ENCODE assay signal across 27 cellular contexts in genomic region chr11:76392889-76393288, GRCh38.
"Had no signal": no experiment of that assay in that cellular context is flagged by ENCODE, and none has a peak within 500 bp of the region (broad histone marks: within the 10 kb centered on the region; RNA-seq: fewer than 3 reads in every experiment).

No MANE protein-coding gene starts in this region.

- H3K27me3 Mint-ChIP-seq: activated CD4-positive, alpha-beta memory T cell treated with anti-CD3 and anti-CD28 coated beads for 36 hours; activated naive CD8-positive, alpha-beta T cell treated with anti-CD3 and anti-CD28 coated beads, Interleukin-2, amount 50 U/mL, for 24 hours; activated T-cell treated with anti-CD3 and anti-CD28 coated beads, Interleukin-2, amount 50 U/mL, for 24 hours; activated T-helper 17 cell treated with anti-CD3 and anti-CD28 coated beads, Interleukin-2, amount 50 U/mL, for 72 hours; T-cell had no signal

- H3K36me3 Mint-ChIP-seq: activated CD4-positive, alpha-beta memory T cell treated with anti-CD3 and anti-CD28 coated beads for 36 hours had no signal

- H3K4me3 Mint-ChIP-seq: activated CD4-positive, alpha-beta memory T cell treated with anti-CD3 and anti-CD28 coated beads for 36 hours; activated CD4-positive, alpha-beta T cell treated with anti-CD3 and anti-CD28 coated beads, Interleukin-2, amount 10 ng/mL, durations not matched to agents 24 days and 14 days; activated naive CD8-positive, alpha-beta T cell treated with anti-CD3 and anti-CD28 coated beads, Interleukin-2, amount 50 U/mL, for 24 hours; activated T-cell treated with anti-CD3 and anti-CD28 coated beads, Interleukin-2, amount 50 U/mL, for 24 hours; activated T-helper 17 cell treated with anti-CD3 and anti-CD28 coated beads, Interleukin-2, amount 50 U/mL, for 72 hours; endodermal cell; nephron progenitor cell; T-cell; T-helper 2 cell treated with Interferon-gamma antibody and Interleukin-4, amounts not matched to agents 5 μg/mL and 100 μg/mL, for 36 hours had no signal

- H3K4me1 Mint-ChIP-seq: activated CD4-positive, alpha-beta T cell treated with anti-CD3 and anti-CD28 coated beads, Interleukin-2, amount 10 ng/mL, durations not matched to agents 24 days and 14 days; activated naive CD8-positive, alpha-beta T cell treated with anti-CD3 and anti-CD28 coated beads, Interleukin-2, amount 50 U/mL, for 24 hours; activated T-helper 17 cell treated with anti-CD3 and anti-CD28 coated beads, Interleukin-2, amount 50 U/mL, for 72 hours; endodermal cell had no signal

- DNase-seq: activated CD4-positive, alpha-beta memory T cell treated with anti-CD3 and anti-CD28 coated beads for 36 hours; activated CD4-positive, alpha-beta T cell treated with anti-CD3 and anti-CD28 coated beads, Interleukin-2, amount 10 ng/mL, durations not matched to agents 24 days and 14 days; activated CD8-positive, alpha-beta memory T cell treated with anti-CD3 and anti-CD28 coated beads, Interleukin-2, amount 50 U/mL, for 4 hours; activated gamma-delta T cell treated with Interleukin-2 at 50 U/mL for 16 hours; activated naive CD4-positive, alpha-beta T cell treated with anti-CD3 and anti-CD28 coated beads, Interleukin-2, amount 50 U/mL, for 16 hours; activated naive CD8-positive, alpha-beta T cell treated with anti-CD3 and anti-CD28 coated beads, Interleukin-2, amount 50 U/mL, for 24 hours; activated T-cell treated with anti-CD3 and anti-CD28 coated beads, Interleukin-2, amount 50 U/mL, for 24 hours; amygdala; caudate nucleus; cortex of kidney; endodermal cell; foreskin keratinocyte; heart right ventricle; kidney glomerular epithelial cell; left lung; lower lobe of right lung; mesendoderm; nephron progenitor cell; right lobe of liver; stimulated activated CD4-positive, alpha-beta T cell treated with anti-CD3 and anti-CD28 coated beads, Interleukin-2, amount 100 ng/mL, for 48 hours; stimulated activated naive CD8-positive, alpha-beta T cell treated with anti-CD3 and anti-CD28 coated beads, Interleukin-15, Interleukin-2, amounts not matched to agents 100 U/mL and 50 U/mL, for 24 hours; T-cell; testis; transverse colon had no signal

- H3K9me3 Mint-ChIP-seq: activated CD4-positive, alpha-beta memory T cell treated with anti-CD3 and anti-CD28 coated beads for 36 hours; activated CD4-positive, alpha-beta T cell treated with anti-CD3 and anti-CD28 coated beads, Interleukin-2, amount 10 ng/mL, durations not matched to agents 24 days and 14 days; activated naive CD8-positive, alpha-beta T cell treated with anti-CD3 and anti-CD28 coated beads, Interleukin-2, amount 50 U/mL, for 24 hours; activated T-cell treated with anti-CD3 and anti-CD28 coated beads, Interleukin-2, amount 50 U/mL, for 24 hours; activated T-helper 17 cell treated with anti-CD3 and anti-CD28 coated beads, Interleukin-2, amount 50 U/mL, for 72 hours; endodermal cell; nephron progenitor cell; T-cell; T-helper 2 cell treated with Interferon-gamma antibody and Interleukin-4, amounts not matched to agents 5 μg/mL and 100 μg/mL, for 36 hours had no signal

- ATAC-seq: activated CD4-positive, CD25-positive, alpha-beta regulatory T cell treated with anti-CD3 and anti-CD28 coated beads, Interleukin-2, amount 50 U/mL, for 24 hours; activated naive CD8-positive, alpha-beta T cell treated with anti-CD3 and anti-CD28 coated beads, Interleukin-2, amount 50 U/mL, for 24 hours; activated T-helper 17 cell treated with anti-CD3 and anti-CD28 coated beads, Interleukin-2, amount 50 U/mL, for 72 hours; foreskin keratinocyte; heart right ventricle; left lung; lower lobe of right lung; right lobe of liver; stimulated activated naive CD8-positive, alpha-beta T cell treated with anti-CD3 and anti-CD28 coated beads, Interleukin-15, Interleukin-2, amounts not matched to agents 100 U/mL and 50 U/mL, for 24 hours; T-cell had no signal

- H3K27ac Mint-ChIP-seq: activated CD4-positive, alpha-beta memory T cell treated with anti-CD3 and anti-CD28 coated beads for 36 hours; activated CD4-positive, alpha-beta T cell treated with anti-CD3 and anti-CD28 coated beads, Interleukin-2, amount 10 ng/mL, durations not matched to agents 24 days and 14 days; activated naive CD8-positive, alpha-beta T cell treated with anti-CD3 and anti-CD28 coated beads, Interleukin-2, amount 50 U/mL, for 24 hours; activated T-cell treated with anti-CD3 and anti-CD28 coated beads, Interleukin-2, amount 50 U/mL, for 24 hours; activated T-helper 17 cell treated with anti-CD3 and anti-CD28 coated beads, Interleukin-2, amount 50 U/mL, for 72 hours; endodermal cell; T-cell; T-helper 2 cell treated with Interferon-gamma antibody and Interleukin-4, amounts not matched to agents 5 μg/mL and 100 μg/mL, for 36 hours had no signal
